17 cellular contexts compared by ENCODE assay signal in the genomic region with DNA sequence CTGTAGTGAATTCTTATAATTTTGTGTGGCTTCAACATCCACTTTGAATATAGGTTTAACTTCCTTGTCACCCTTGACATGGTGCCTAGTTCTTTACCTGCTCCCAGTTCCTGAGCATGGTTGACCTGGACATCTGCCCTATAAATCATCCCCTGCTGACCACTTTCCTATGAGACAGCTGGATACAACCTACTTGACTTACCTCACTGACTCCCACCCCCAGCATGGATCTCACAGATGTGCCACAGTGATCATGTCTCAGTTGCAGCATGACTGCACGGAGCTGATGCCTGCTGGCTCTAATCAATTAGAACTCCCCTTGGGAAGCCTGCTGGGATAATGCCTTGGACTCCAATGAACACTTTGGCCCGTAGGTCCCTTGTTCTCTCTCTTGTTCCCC.
"Had no signal": no experiment of that assay in that cellular context is flagged by ENCODE, and none has a peak within 500 bp of the region (broad histone marks: within the 10 kb centered on the region; RNA-seq: fewer than 3 reads in every experiment).

No MANE protein-coding gene starts in this region.

- H3K27ac Mint-ChIP-seq: activated CD4-positive, alpha-beta T cell treated with anti-CD3 and anti-CD28 coated beads for 36 hours; activated naive CD4-positive, alpha-beta T cell treated with anti-CD3 and anti-CD28 coated beads, Interleukin-2, amount 50 U/mL, for 24 hours; dendritic cell treated with granulocyte-macrophage colony-stimulating factor and Interleukin-4, amounts not matched to agents 40 ng/mL and 50 ng/mL, for 4 days; effector memory CD8-positive, alpha-beta T cell; mesothelial cell of epicardium; nephron; stimulated activated naive CD8-positive, alpha-beta T cell treated with anti-CD3 and anti-CD28 coated beads, Interleukin-15, Interleukin-2, amounts not matched to agents 100 ng/mL and 50 ng/mL, for 24 hours had no signal

- H3K4me3 ChIP-seq: ascending aorta, lung had no signal

- H3K27me3 ChIP-seq: ascending aorta had no signal

- H3K4me1 Mint-ChIP-seq: activated CD4-positive, alpha-beta T cell treated with anti-CD3 and anti-CD28 coated beads for 36 hours; activated naive CD4-positive, alpha-beta T cell treated with anti-CD3 and anti-CD28 coated beads, Interleukin-2, amount 50 U/mL, for 24 hours; mesothelial cell of epicardium; nephron had no signal

- H3K4me3 Mint-ChIP-seq: activated CD4-positive, alpha-beta T cell treated with anti-CD3 and anti-CD28 coated beads for 36 hours; activated naive CD4-positive, alpha-beta T cell treated with anti-CD3 and anti-CD28 coated beads, Interleukin-2, amount 50 U/mL, for 24 hours; dendritic cell treated with granulocyte-macrophage colony-stimulating factor and Interleukin-4, amounts not matched to agents 40 ng/mL and 50 ng/mL, for 4 days; effector memory CD8-positive, alpha-beta T cell; mesothelial cell of epicardium; nephron; stimulated activated naive CD8-positive, alpha-beta T cell treated with anti-CD3 and anti-CD28 coated beads, Interleukin-15, Interleukin-2, amounts not matched to agents 100 ng/mL and 50 ng/mL, for 24 hours had no signal

- H3K36me3 ChIP-seq: ascending aorta had no signal

- H3K9me3 Mint-ChIP-seq: dendritic cell treated with granulocyte-macrophage colony-stimulating factor and Interleukin-4, amounts not matched to agents 40 ng/mL and 50 ng/mL, for 4 days; nephron; stimulated activated naive CD8-positive, alpha-beta T cell treated with anti-CD3 and anti-CD28 coated beads, Interleukin-15, Interleukin-2, amounts not matched to agents 100 ng/mL and 50 ng/mL, for 24 hours had no signal

- H3K27ac ChIP-seq: ascending aorta had no signal

- DNase-seq: activated CD4-positive, alpha-beta T cell treated with anti-CD3 and anti-CD28 coated beads for 36 hours; activated CD4-positive, alpha-beta T cell treated with anti-CD3 and anti-CD28 coated beads, Interleukin-2, amount 50 U/mL, for 48 hours; activated gamma-delta T cell; effector memory CD8-positive, alpha-beta T cell; hippocampal formation; islet precursor cell; nucleus accumbens; stimulated activated CD4-positive, alpha-beta T cell treated with anti-CD3 and anti-CD28 coated beads, Interleukin-2, amount 100 ng/mL, for 48 hours had no signal

- H3K9me3 ChIP-seq: ascending aorta had no signal

- H3K27me3 Mint-ChIP-seq: activated CD4-positive, alpha-beta T cell treated with anti-CD3 and anti-CD28 coated beads for 36 hours; dendritic cell treated with granulocyte-macrophage colony-stimulating factor and Interleukin-4, amounts not matched to agents 40 ng/mL and 50 ng/mL, for 4 days; effector memory CD8-positive, alpha-beta T cell; stimulated activated naive CD8-positive, alpha-beta T cell treated with anti-CD3 and anti-CD28 coated beads, Interleukin-15, Interleukin-2, amounts not matched to agents 100 ng/mL and 50 ng/mL, for 24 hours had no signal

- ATAC-seq: activated CD4-positive, alpha-beta T cell treated with anti-CD3 and anti-CD28 coated beads for 36 hours; effector memory CD8-positive, alpha-beta T cell; left lobe of liver had no signal

- H3K36me3 Mint-ChIP-seq: mesothelial cell of epicardium had no signal

- FAIRE-seq: TTC549 had no signal

- H3K4me1 ChIP-seq: ascending aorta had no signal
